Comparison of ENCODE assay signal across 1 cellular context in the genomic region with DNA sequence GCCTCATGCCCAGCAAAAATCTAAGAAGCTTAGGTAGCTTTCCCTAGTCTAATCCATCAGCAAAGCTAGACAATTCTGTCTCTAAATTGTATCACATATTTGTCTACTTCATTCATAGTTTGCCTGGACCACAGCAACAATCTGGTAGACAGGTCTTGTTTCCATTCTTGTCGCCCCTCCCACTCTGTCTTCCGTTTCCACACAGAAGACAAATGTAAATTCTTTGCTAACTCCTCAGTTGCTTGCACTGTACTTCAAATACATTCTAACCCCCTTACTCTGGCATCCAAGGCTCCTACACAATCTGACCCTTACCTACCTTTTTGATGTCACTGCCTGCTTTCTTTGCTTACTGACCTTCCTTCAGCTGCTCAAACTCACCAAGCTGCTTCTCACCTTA.
TF ChIP-seq lines count a peak whose summit lies in the region.

No MANE protein-coding gene starts in this region.

TF ChIP-seq in IMR-90, 13 proteins besides CTCF, POLR2A, EP300 and RAD21:
- TF ChIP-seq MAFK (IDR thresholded peaks at IDR 0.05; ENCODE audit: low read depth, low read length) (no peak), MAZ (IDR thresholded peaks at IDR 0.05; ENCODE audit: borderline replicate concordance, low read depth, low read length) (no peak)
